ENCODE assay signal across 15 cellular contexts in genomic region chr4:175827510-175827909, GRCh38. TPM values are rescaled to one million over a fixed set of nuclear protein-coding genes. Genes with fewer than 3 reads are reported as not detected.
DNase-seq lines count a peak whose midpoint lies in the region; ATAC-seq lines count a peak whose summit lies in the region.
"Had no signal": no experiment of that assay in that cellular context is flagged by ENCODE, and none has a peak within 500 bp of the region (broad histone marks: within the 10 kb centered on the region; RNA-seq: fewer than 3 reads in every experiment).

No MANE protein-coding gene starts in this region.

- ATAC-seq in GM18858 (IDR thresholded peaks at IDR 0.05; ENCODE audit: unreplicated experiment), result no peak
- ATAC-seq: A549 had no signal

- DNase-seq in NCI-H446 (lab: John Stamatoyannopoulos, UW), result peak; percentile 43 to 49
- DNase-seq in SK-MEL-5 (ENCODE audit: low read depth, low spot score), result peak; percentile 88
- no peak for DNase-seq in islet precursor cell
- no peak for DNase-seq in stimulated activated CD4-positive, alpha-beta T cell treated with anti-CD3 and anti-CD28 coated beads, Interleukin-2, amount 100 ng/mL, for 48 hours
- DNase-seq: AML-193; Caco-2; CD4-positive, alpha-beta T cell; GDM1; H9; IMR-90 had no signal

- H3K27ac ChIP-seq in cingulate gyrus (ENCODE audit: low read depth, low read length), result peak overlapping the region; percentile 56
- H3K27ac ChIP-seq: A549, C4-2B had no signal

- in situ Hi-C loops in SK-MEL-5 (cut with HindIII; ENCODE audit: low pct_unique_long_range_greater_than_20kb, low sequenced_read_pairs), result no loop called here

RNA-seq across cellular contexts. Expression of gene GPM6A, which starts 15.4 kb away (rescaled TPM):
- 54.1 and 63.0 TPM in 2 replicates for total RNA-seq in SK-MEL-5 (2014; rRNA removed; shearing (Covaris generic))
- polyA plus RNA-seq in SK-MEL-5 (2015; cell fraction: cytosol; rRNA removed), result 43.4 and 45.6 TPM in 2 replicates
- 10.9 and 28.3 TPM in 2 replicates for polyA plus RNA-seq in SK-MEL-5 (2015; cell fraction: nucleus; rRNA removed)
- total RNA-seq: Caco-2; CD4-positive, alpha-beta T cell; IMR-90 had no signal
- polyA plus RNA-seq: BJ, IMR-90 had no signal

Comparison
In these comparisons a context has a peak if more than half of its experiments do, and no peak if none do; other contexts are left out.
1. DNase-seq: peak in NCI-H446 (2 of 2) and SK-MEL-5 (single experiment); none in islet precursor cell (single experiment) and stimulated activated CD4-positive, alpha-beta T cell treated with anti-CD3 and anti-CD28 coated beads, Interleukin-2, amount 100 ng/mL, for 48 hours (0 of 2).